In genomic region chr11:2411446-2412305, GRCh38 we compare ENCODE assay signal across 20 cellular contexts. TPM values are rescaled to one million over a fixed set of nuclear protein-coding genes. Genes with fewer than 3 reads are reported as not detected.
A peak's percentile ranks its signal among the peaks of the same experiment; 100 is the strongest.
DNase-seq lines count a peak whose midpoint lies in the region; ATAC-seq, FAIRE-seq and TF ChIP-seq lines count a peak whose summit lies in the region.
"Had no signal": no experiment of that assay in that cellular context is flagged by ENCODE, and none has a peak within 500 bp of the region (broad histone marks: within the 10 kb centered on the region; RNA-seq: fewer than 3 reads in every experiment).

No MANE protein-coding gene starts in this region.

- no TSS peak for BruUV-seq in HepG2 (replicated peaks; lab: Mats Ljungman, UMichigan)

- CTCF ChIA-PET in HepG2 (lab: Yijun Ruan, JAX; ENCODE audit: low intra/inter-chr PET ratio, low total read pairs): no interaction called here

- TF ChIP-seq EP300 in HepG2 (IDR thresholded peaks at IDR 0.05; ENCODE audit: low read depth in 2 of 2, low read length in 2 of 2) (no peak), HepG2 (CRISPR knock-in tag; IDR thresholded peaks at IDR 0.05; ENCODE audit: borderline replicate concordance) (no peak)

- H2BK120ac ChIP-seq in mesenchymal stem cell (ENCODE audit: low read depth, low read length) (no peak overlapping the region), neuronal stem cell (ENCODE audit: low read depth, low read length) (peak overlapping the region; percentile 72)

- no peak for TF ChIP-seq POLR2A in HepG2 (IDR thresholded peaks at IDR 0.05; ENCODE audit: insufficient read depth in 1 of 2, low read depth in 2 of 2, low read length in 2 of 2)
- no peak for TF ChIP-seq POLR2A in right lobe of liver (IDR thresholded peaks at IDR 0.05)

- H4K91ac ChIP-seq in mesenchymal stem cell (ENCODE audit: low read length) (peak overlapping the region; percentile 76), neuronal stem cell (ENCODE audit: low read depth, low read length, poor library complexity) (no peak overlapping the region)

- in situ Hi-C loops in HepG2 (cut with HindIII; ENCODE audit: extremely low pct_ligation_motif_present, low pct_unique_long_range_greater_than_20kb): no loop called here

- H3K4me2 ChIP-seq in HepG2 (ENCODE audit: low read depth, low read length) (0 out of 2 replicates have a peak overlapping the region, but pooled peaks have one; percentile 5), mesenchymal stem cell (ENCODE audit: low read length, poor library complexity, severe bottlenecking) (no peak overlapping the region), neuronal stem cell (ENCODE audit: insufficient read depth, low read length, poor library complexity, severe bottlenecking) (no peak overlapping the region), hepatocyte (no peak overlapping the region)
- H3K4me2 ChIP-seq: GM23338 had no signal

- H4K8ac ChIP-seq in mesenchymal stem cell (ENCODE audit: low read length): no peak overlapping the region
- no peak overlapping the region for H4K8ac ChIP-seq in neuronal stem cell (ENCODE audit: low read depth, low read length)

- no peak overlapping the region for H3K23ac ChIP-seq in mesenchymal stem cell (ENCODE audit: low read length in 2 of 2)
- peak overlapping the region; percentile 31 for H3K23ac ChIP-seq in neuronal stem cell (ENCODE audit: low read depth, low read length, poor library complexity)

- H3K27me3 ChIP-seq in HepG2 (ENCODE audit: control insufficient read depth in 1 of 2, insufficient read depth in 2 of 2, low read length in 2 of 2): no peaks in the 10 kb centered on the region; a peak in 1 of 5 replicates
- H3K27me3 ChIP-seq in right lobe of liver: no peaks in the 10 kb centered on the region
- peaks cover 40 to 49% of the 10 kb centered on the region in 2 experiments for H3K27me3 ChIP-seq in mesenchymal stem cell (ENCODE audit: control insufficient read depth in 1 of 2, insufficient read depth in 1 of 2, low read length in 2 of 2)
- no peaks in the 10 kb centered on the region for H3K27me3 ChIP-seq in neuronal stem cell (ENCODE audit: control insufficient read depth in 3 of 3, insufficient read depth in 3 of 3, low read depth in 1 of 3, low read length in 3 of 3)
- no peaks in the 10 kb centered on the region for H3K27me3 ChIP-seq in hepatocyte

- H3K9me3 ChIP-seq in HepG2 (ENCODE audit: low read length) (no peaks in the 10 kb centered on the region), right lobe of liver (no peaks in the 10 kb centered on the region), mesenchymal stem cell (ENCODE audit: control insufficient read depth, low read length) (no peaks in the 10 kb centered on the region), neuronal stem cell (replicated peaks in 1 of 2; ENCODE audit: control insufficient read depth in 2 of 2, insufficient read depth in 1 of 2, low read depth in 1 of 2, low read length in 2 of 2) (no peaks in the 10 kb centered on the region), hepatocyte (ENCODE audit: low read depth) (no peaks in the 10 kb centered on the region)
- H3K9me3 ChIP-seq: BLaER1 had no signal

- 90% methylated on average over 23 of the region's 30 CpGs for WGBS in HepG2 (ENCODE audit: low lambda C conversion rate)
- 67% methylated on average over 1 of the region's 30 CpGs for WGBS in right lobe of liver (ENCODE audit: insufficient coverage, low coverage, low lambda C conversion rate, missing lambda C conversion rate)
- 87% methylated on average over 30 of the region's 30 CpGs for WGBS in mesenchymal stem cell
- no CpG with 5 or more reads among the region's 30 CpGs for WGBS in neuronal stem cell (ENCODE audit: extremely low coverage in 2 of 2, insufficient read length in 2 of 2, insufficient replicate concordance in 1 of 2), 2 donors
- WGBS in hepatocyte (ENCODE audit: low lambda C conversion rate, missing lambda C conversion rate): 86% methylated on average over 30 of the region's 30 CpGs

- no peak for FAIRE-seq in HepG2 (lab: Jason Lieb, UNC)
- FAIRE-seq: H54 had no signal

- H3K4me1 ChIP-seq in HepG2 (ENCODE audit: insufficient read depth, low read length) (peaks cover 58% of the 10 kb centered on the region), right lobe of liver (no peaks in the 10 kb centered on the region), mesenchymal stem cell (ENCODE audit: control insufficient read depth, insufficient read depth, low read depth, low read length) (no peaks in the 10 kb centered on the region), neuronal stem cell (ENCODE audit: control insufficient read depth in 2 of 2, insufficient read depth in 1 of 2, low read depth in 1 of 2, low read length in 2 of 2) (peaks cover 0 to 9% of the 10 kb centered on the region in 2 donors), hepatocyte (ENCODE audit: insufficient read depth) (peaks cover 21% of the 10 kb centered on the region)

- H4K20me1 ChIP-seq in HepG2 (ENCODE audit: insufficient read depth, low read length) (no peaks in the 10 kb centered on the region), hepatocyte (ENCODE audit: insufficient read depth, poor library complexity, severe bottlenecking) (no peaks in the 10 kb centered on the region)
- H4K20me1 ChIP-seq: BLaER1 had no signal

- H3K79me2 ChIP-seq in HepG2 (ENCODE audit: insufficient read depth, low read length) (no peaks in the 10 kb centered on the region), hepatocyte (no peaks in the 10 kb centered on the region)

- ATAC-seq in HepG2 (no peak), right lobe of liver (no peak)
- ATAC-seq: GM23338 had no signal

- H2BK12ac ChIP-seq in mesenchymal stem cell (ENCODE audit: low read length in 2 of 2) (no peak overlapping the region), neuronal stem cell (ENCODE audit: low read length) (peak overlapping the region; percentile 84)

- H3K9ac ChIP-seq in HepG2 (ENCODE audit: insufficient read depth, low read depth, low read length) (peak overlapping the region; percentile 11; the same call in 1 of the 2 replicates), mesenchymal stem cell (ENCODE audit: low read length) (no peak overlapping the region), neuronal stem cell (ENCODE audit: low read depth, low read length, poor library complexity) (no peak overlapping the region)
- H3K9ac ChIP-seq: BLaER1 had no signal

- H3K14ac ChIP-seq in mesenchymal stem cell (ENCODE audit: low read length in 2 of 2): no peak overlapping the region
- peak overlapping the region; percentile 71 for H3K14ac ChIP-seq in neuronal stem cell (ENCODE audit: low read length)

- H3K4me3 ChIP-seq in HepG2 (replicated peaks in 1 of 3; ENCODE audit: insufficient read depth in 1 of 3, low read depth in 2 of 3, low read length in 3 of 3): no peak overlapping the region
- no peak overlapping the region for H3K4me3 ChIP-seq in right lobe of liver
- no peak overlapping the region for H3K4me3 ChIP-seq in mesenchymal stem cell (ENCODE audit: insufficient read depth in 1 of 2, low read depth in 1 of 2, low read length in 2 of 2)
- H3K4me3 ChIP-seq in neuronal stem cell (ENCODE audit: low read length in 2 of 2): no peak overlapping the region
- no peak overlapping the region for H3K4me3 ChIP-seq in hepatocyte
- H3K4me3 ChIP-seq: BLaER1, GM23338 had no signal

- no peak for TF ChIP-seq RAD21 in HepG2 (CRISPR knock-in tag; IDR thresholded peaks at IDR 0.05)

- no peak overlapping the region for H2AFZ ChIP-seq in HepG2 (ENCODE audit: low read length)
- no peak overlapping the region for H2AFZ ChIP-seq in mesenchymal stem cell (ENCODE audit: low read depth, low read length)
- peak overlapping the region; percentile 45 for H2AFZ ChIP-seq in neuronal stem cell (ENCODE audit: low read length)
- no peak overlapping the region for H2AFZ ChIP-seq in hepatocyte
- H2AFZ ChIP-seq: GM23338 had no signal

- H2BK15ac ChIP-seq in mesenchymal stem cell (ENCODE audit: low read depth, poor library complexity, severe bottlenecking) (no peak overlapping the region), neuronal stem cell (ENCODE audit: low read length) (peak overlapping the region; percentile 98)

- intact Hi-C loops in HepG2 (cut with micrococcal nuclease; ENCODE audit: unreplicated experiment): no loop called here
- intact Hi-C loops in right lobe of liver (cut with DNase I): no loop called here

- TF ChIP-seq CTCF in HepG2 (CRISPR knock-in tag; IDR thresholded peaks at IDR 0.05): no peak
- no peak for TF ChIP-seq CTCF in right lobe of liver (IDR thresholded peaks at IDR 0.05)
- no peak for TF ChIP-seq CTCF in hepatocyte (IDR thresholded peaks at IDR 0.05; ENCODE audit: poor library complexity)

- no peak overlapping the region for H3K4ac ChIP-seq in mesenchymal stem cell (ENCODE audit: low read depth in 1 of 2, low read length in 2 of 2)
- H3K4ac ChIP-seq in neuronal stem cell (ENCODE audit: low read length): peak overlapping the region; percentile 76

- H2AK5ac ChIP-seq in mesenchymal stem cell (ENCODE audit: low read length, severe bottlenecking): no peak overlapping the region
- H2AK5ac ChIP-seq in neuronal stem cell (ENCODE audit: low read depth, low read length): peak overlapping the region; percentile 88

- H3K79me1 ChIP-seq in mesenchymal stem cell (replicated peaks; ENCODE audit: low read length, poor library complexity, severe bottlenecking) (no peaks in the 10 kb centered on the region), neuronal stem cell (ENCODE audit: low read depth, low read length) (no peaks in the 10 kb centered on the region)

- H3K9me2 ChIP-seq in hepatocyte (replicated peaks; ENCODE audit: insufficient read depth): no peaks in the 10 kb centered on the region

- H3K18ac ChIP-seq in mesenchymal stem cell (ENCODE audit: low read depth in 1 of 2, low read length in 2 of 2): no peak overlapping the region
- H3K18ac ChIP-seq in neuronal stem cell (ENCODE audit: low read length): peak overlapping the region; percentile 64

- no peak overlapping the region for H3K27ac ChIP-seq in HepG2 (ENCODE audit: extremely low read length, insufficient read depth, low read length)
- no peak overlapping the region for H3K27ac ChIP-seq in right lobe of liver
- H3K27ac ChIP-seq in mesenchymal stem cell (ENCODE audit: low read length, poor library complexity, severe bottlenecking): no peak overlapping the region
- no peak overlapping the region for H3K27ac ChIP-seq in neuronal stem cell (replicated peaks; ENCODE audit: low read length)
- H3K27ac ChIP-seq in hepatocyte: no peak overlapping the region
- H3K27ac ChIP-seq: BLaER1 had no signal

- no peak overlapping the region for H2BK5ac ChIP-seq in mesenchymal stem cell (ENCODE audit: low read depth, low read length, poor library complexity, severe bottlenecking)
- H2BK5ac ChIP-seq in neuronal stem cell (ENCODE audit: low read length): peak overlapping the region; percentile 87

- POLR2A ChIA-PET in HepG2 (lab: Yijun Ruan, JAX): interaction anchor here (5.7 kb wide), 1 partner anchor 11 kb away, joined by 49 read pairs; the partner anchor contains the start of gene TSSC4

- H3K36me3 ChIP-seq in HepG2 (replicated peaks in 1 of 2; ENCODE audit: control insufficient read depth in 1 of 2, insufficient read depth in 2 of 2, low read length in 2 of 2): no peaks in the 10 kb centered on the region
- H3K36me3 ChIP-seq in right lobe of liver: no peaks in the 10 kb centered on the region
- H3K36me3 ChIP-seq in mesenchymal stem cell (ENCODE audit: control insufficient read depth in 1 of 2, insufficient read depth in 2 of 2, low read depth in 1 of 2, low read length in 2 of 2): no peaks in the 10 kb centered on the region
- no peaks in the 10 kb centered on the region for H3K36me3 ChIP-seq in neuronal stem cell (replicated peaks in 1 of 2; ENCODE audit: control insufficient read depth in 2 of 2, insufficient read depth in 2 of 2, low read length in 2 of 2)
- no peaks in the 10 kb centered on the region for H3K36me3 ChIP-seq in hepatocyte (replicated peaks; ENCODE audit: insufficient read depth, low read depth)
- H3K36me3 ChIP-seq: BLaER1 had no signal

- no peak for DNase-seq in HepG2 (ENCODE audit: low spot score)
- DNase-seq in right lobe of liver: no peak
- no peak for DNase-seq in mesenchymal stem cell
- no peak for DNase-seq in neuronal stem cell (ENCODE audit: low spot score)
- no peak for DNase-seq in islet precursor cell
- DNase-seq in hepatocyte (ENCODE audit: low spot score): no peak
- no peak for DNase-seq in central memory CD4-positive, alpha-beta T cell
- DNase-seq: 8988T; CD4-positive, alpha-beta memory T cell; DMS153; DMS79; GDM1; HCEC 1CT had no signal

RNA-seq across cellular contexts. Expression of gene TSSC4, which starts 11.1 kb away (rescaled TPM):
- total RNA-seq in HepG2 (2016; rRNA removed; fragmentation: Illumina TruSeq; extraction: Trizol) (51.5 and 58.6 TPM in 2 replicates), right lobe of liver (10 to 100 TPM; 17.6 to 27.0 (median 19.5) TPM), hepatocyte (31.4 and 33.8 TPM in 2 replicates)
- 48.9 and 55.7 TPM in 2 replicates for total RNA-seq in HepG2 (2016; cell fraction: cytosol; rRNA removed; fragmentation: Illumina TruSeq; extraction: Trizol; ENCODE audit: low read depth)
- total RNA-seq in HepG2 (2016; cell fraction: insoluble cytoplasmic fraction; rRNA removed; fragmentation: Illumina TruSeq; extraction: Trizol): 51.6 and 61.0 TPM in 2 replicates
- total RNA-seq in HepG2 (2016; cell fraction: membrane; rRNA removed; fragmentation: Illumina TruSeq; extraction: Trizol): 52.4 and 71.0 TPM in 2 replicates
- 29.5 and 34.5 TPM in 2 replicates for total RNA-seq in HepG2 (2016; cell fraction: nucleus; rRNA removed; fragmentation: Illumina TruSeq; extraction: Trizol)
- polyA plus RNA-seq in HepG2 (2011; rRNA removed) (16.2 and 20.5 TPM in 2 replicates), hepatocyte (68.5 and 85.4 TPM in 2 replicates)
- polyA plus RNA-seq in HepG2 (2011; cell fraction: cytosol; rRNA removed): 13.8 and 24.4 TPM in 2 replicates
- 33.5 and 35.1 TPM in 2 replicates for polyA plus RNA-seq in HepG2 (2011; cell fraction: nucleus; rRNA removed)
- polyA plus RNA-seq in HepG2 (2012): 17.3 and 21.8 TPM in 2 replicates
- polyA plus RNA-seq in HepG2 (2016; cell fraction: cytosol; fragmentation: Illumina TruSeq; extraction: Trizol; ENCODE audit: low read depth): 29.9 and 32.8 TPM in 2 replicates
- polyA plus RNA-seq in HepG2 (2016; cell fraction: insoluble cytoplasmic fraction; fragmentation: Illumina TruSeq; extraction: Trizol; ENCODE audit: low read depth): 34.6 and 35.0 TPM in 2 replicates
- polyA plus RNA-seq in HepG2 (2016; cell fraction: membrane; fragmentation: Illumina TruSeq; extraction: Trizol; ENCODE audit: low read depth): 34.0 and 36.0 TPM in 2 replicates
- polyA plus RNA-seq in HepG2 (2016; cell fraction: nucleus; fragmentation: Illumina TruSeq; extraction: Trizol; ENCODE audit: insufficient read depth, low read depth): 42.1 and 44.0 TPM in 2 replicates
- 19.1 and 32.1 TPM in 2 replicates for polyA minus RNA-seq in HepG2 (2011; rRNA and poly(A)+ RNA removed; ENCODE audit: low replicate concordance)
- 12.8 and 15.7 TPM in 2 replicates for polyA minus RNA-seq in HepG2 (2011; cell fraction: cytosol; rRNA and poly(A)+ RNA removed)
- polyA minus RNA-seq in HepG2 (2011; cell fraction: nucleus; rRNA and poly(A)+ RNA removed): 26.6 and 27.8 TPM in 2 replicates
- 69.3 TPM for polyA plus RNA-seq in mesenchymal stem cell (2013, experiment 1 of 2)
- 73.7 TPM for polyA plus RNA-seq in mesenchymal stem cell (2013, experiment 2 of 2)
- polyA plus RNA-seq in neuronal stem cell (2013, experiment 1 of 2): 50.8 TPM
- polyA plus RNA-seq in neuronal stem cell (2013, experiment 2 of 2): 54.1 TPM

RNA-seq across cellular contexts. Expression of gene TRPM5, which starts 32.6 kb away (rescaled TPM):
- not detected in 2 replicates for total RNA-seq in HepG2 (2016; rRNA removed; fragmentation: Illumina TruSeq; extraction: Trizol)
- not detected in 2 replicates for total RNA-seq in HepG2 (2016; cell fraction: cytosol; rRNA removed; fragmentation: Illumina TruSeq; extraction: Trizol; ENCODE audit: low read depth)
- total RNA-seq in HepG2 (2016; cell fraction: insoluble cytoplasmic fraction; rRNA removed; fragmentation: Illumina TruSeq; extraction: Trizol): not detected in 2 replicates
- not detected in 2 replicates for total RNA-seq in HepG2 (2016; cell fraction: membrane; rRNA removed; fragmentation: Illumina TruSeq; extraction: Trizol)
- not detected in 2 replicates for total RNA-seq in HepG2 (2016; cell fraction: nucleus; rRNA removed; fragmentation: Illumina TruSeq; extraction: Trizol)
- 0.05 and 0.12 TPM in 2 replicates for polyA plus RNA-seq in HepG2 (2011; rRNA removed)
- 0.01 and 0.05 TPM in 2 replicates for polyA plus RNA-seq in HepG2 (2011; cell fraction: cytosol; rRNA removed)
- polyA plus RNA-seq in HepG2 (2011; cell fraction: nucleus; rRNA removed): 0.69 and 1.1 TPM in 2 replicates
- polyA plus RNA-seq in HepG2 (2012): 0.08 and 0.16 TPM in 2 replicates
- not detected in 2 replicates for polyA plus RNA-seq in HepG2 (2016; cell fraction: cytosol; fragmentation: Illumina TruSeq; extraction: Trizol; ENCODE audit: low read depth)
- not detected in 2 replicates for polyA plus RNA-seq in HepG2 (2016; cell fraction: insoluble cytoplasmic fraction; fragmentation: Illumina TruSeq; extraction: Trizol; ENCODE audit: low read depth)
- polyA plus RNA-seq in HepG2 (2016; cell fraction: membrane; fragmentation: Illumina TruSeq; extraction: Trizol; ENCODE audit: low read depth): not detected in 2 replicates
- polyA plus RNA-seq in HepG2 (2016; cell fraction: nucleus; fragmentation: Illumina TruSeq; extraction: Trizol; ENCODE audit: insufficient read depth, low read depth): not detected in 2 replicates
- polyA minus RNA-seq in HepG2 (2011; rRNA and poly(A)+ RNA removed; ENCODE audit: low replicate concordance): 0.05 and 0.06 TPM in 2 replicates
- not detected in 2 replicates for polyA minus RNA-seq in HepG2 (2011; cell fraction: cytosol; rRNA and poly(A)+ RNA removed)
- 0.13 and 0.25 TPM in 2 replicates for polyA minus RNA-seq in HepG2 (2011; cell fraction: nucleus; rRNA and poly(A)+ RNA removed)
- not detected for total RNA-seq in right lobe of liver
- not detected for polyA plus RNA-seq in mesenchymal stem cell (2013, experiment 1 of 2)
- not detected for polyA plus RNA-seq in mesenchymal stem cell (2013, experiment 2 of 2)
- polyA plus RNA-seq in neuronal stem cell (2013, experiment 1 of 2): 0.01 TPM
- polyA plus RNA-seq in neuronal stem cell (2013, experiment 2 of 2): 0.01 TPM
- total RNA-seq in hepatocyte: 0.07 and 0.32 TPM in 2 replicates
- 0.13 and 0.36 TPM in 2 replicates for polyA plus RNA-seq in hepatocyte
- total RNA-seq: A673, GM23338 had no signal
- polyA plus RNA-seq: AG04450; CD14-positive monocyte; CD4-positive, alpha-beta memory T cell; GM23338 had no signal

RNA-seq across cellular contexts. Expression of gene KCNQ1, which starts 33.1 kb away (rescaled TPM):
- total RNA-seq in HepG2 (2016; rRNA removed; fragmentation: Illumina TruSeq; extraction: Trizol) (0.02 TPM in 1 of 2 replicates, not detected in the other), right lobe of liver (1 to 10 TPM in 4 of 6 experiments, under 1 TPM in 2; 0.61 to 2.4 (median 1.8) TPM), hepatocyte (1.8 and 4.0 TPM in 2 replicates)
- total RNA-seq in HepG2 (2016; cell fraction: cytosol; rRNA removed; fragmentation: Illumina TruSeq; extraction: Trizol; ENCODE audit: low read depth): not detected in 2 replicates
- not detected in 2 replicates for total RNA-seq in HepG2 (2016; cell fraction: insoluble cytoplasmic fraction; rRNA removed; fragmentation: Illumina TruSeq; extraction: Trizol)
- not detected in 2 replicates for total RNA-seq in HepG2 (2016; cell fraction: membrane; rRNA removed; fragmentation: Illumina TruSeq; extraction: Trizol)
- total RNA-seq in HepG2 (2016; cell fraction: nucleus; rRNA removed; fragmentation: Illumina TruSeq; extraction: Trizol): not detected in 2 replicates
- polyA plus RNA-seq in HepG2 (2011; rRNA removed) (0.08 and 0.13 TPM in 2 replicates), hepatocyte (4.9 and 6.4 TPM in 2 replicates)
- 0.01 TPM in 1 of 2 replicates, not detected in the other for polyA plus RNA-seq in HepG2 (2011; cell fraction: cytosol; rRNA removed)
- polyA plus RNA-seq in HepG2 (2011; cell fraction: nucleus; rRNA removed): 0.09 TPM in 1 of 2 replicates, not detected in the other
- not detected in 2 replicates for polyA plus RNA-seq in HepG2 (2012)
- not detected in 2 replicates for polyA plus RNA-seq in HepG2 (2016; cell fraction: cytosol; fragmentation: Illumina TruSeq; extraction: Trizol; ENCODE audit: low read depth)
- not detected in 2 replicates for polyA plus RNA-seq in HepG2 (2016; cell fraction: insoluble cytoplasmic fraction; fragmentation: Illumina TruSeq; extraction: Trizol; ENCODE audit: low read depth)
- not detected in 2 replicates for polyA plus RNA-seq in HepG2 (2016; cell fraction: membrane; fragmentation: Illumina TruSeq; extraction: Trizol; ENCODE audit: low read depth)
- not detected in 2 replicates for polyA plus RNA-seq in HepG2 (2016; cell fraction: nucleus; fragmentation: Illumina TruSeq; extraction: Trizol; ENCODE audit: insufficient read depth, low read depth)
- polyA minus RNA-seq in HepG2 (2011; rRNA and poly(A)+ RNA removed; ENCODE audit: low replicate concordance): 0.06 and 1.8 TPM in 2 replicates
- not detected in 2 replicates for polyA minus RNA-seq in HepG2 (2011; cell fraction: cytosol; rRNA and poly(A)+ RNA removed)
- polyA minus RNA-seq in HepG2 (2011; cell fraction: nucleus; rRNA and poly(A)+ RNA removed): 0.26 TPM in 1 of 2 replicates, not detected in the other
- polyA plus RNA-seq in mesenchymal stem cell (2013, experiment 1 of 2): 0.03 TPM
- polyA plus RNA-seq in mesenchymal stem cell (2013, experiment 2 of 2): 0.03 TPM
- 1.2 TPM for polyA plus RNA-seq in neuronal stem cell (2013, experiment 1 of 2)
- 1.1 TPM for polyA plus RNA-seq in neuronal stem cell (2013, experiment 2 of 2)
- total RNA-seq: A673, Daoy had no signal
- polyA plus RNA-seq: AG04450 had no signal

RNA-seq across cellular contexts. Expression of gene CD81, which starts 34.6 kb away (rescaled TPM):
- total RNA-seq in HepG2 (2016; rRNA removed; fragmentation: Illumina TruSeq; extraction: Trizol): not detected in 2 replicates
- not detected in 2 replicates for total RNA-seq in HepG2 (2016; cell fraction: cytosol; rRNA removed; fragmentation: Illumina TruSeq; extraction: Trizol; ENCODE audit: low read depth)
- not detected in 2 replicates for total RNA-seq in HepG2 (2016; cell fraction: insoluble cytoplasmic fraction; rRNA removed; fragmentation: Illumina TruSeq; extraction: Trizol)
- total RNA-seq in HepG2 (2016; cell fraction: membrane; rRNA removed; fragmentation: Illumina TruSeq; extraction: Trizol): not detected in 2 replicates
- total RNA-seq in HepG2 (2016; cell fraction: nucleus; rRNA removed; fragmentation: Illumina TruSeq; extraction: Trizol): not detected in 2 replicates
- polyA plus RNA-seq in HepG2 (2011; rRNA removed): not detected in 2 replicates
- polyA plus RNA-seq in HepG2 (2011; cell fraction: cytosol; rRNA removed): 0.05 TPM in 2 replicates
- 0.26 TPM in 1 of 2 replicates, not detected in the other for polyA plus RNA-seq in HepG2 (2011; cell fraction: nucleus; rRNA removed)
- not detected in 2 replicates for polyA plus RNA-seq in HepG2 (2012)
- not detected in 2 replicates for polyA plus RNA-seq in HepG2 (2016; cell fraction: cytosol; fragmentation: Illumina TruSeq; extraction: Trizol; ENCODE audit: low read depth)
- polyA plus RNA-seq in HepG2 (2016; cell fraction: insoluble cytoplasmic fraction; fragmentation: Illumina TruSeq; extraction: Trizol; ENCODE audit: low read depth): not detected in 2 replicates
- polyA plus RNA-seq in HepG2 (2016; cell fraction: membrane; fragmentation: Illumina TruSeq; extraction: Trizol; ENCODE audit: low read depth): not detected in 2 replicates
- polyA plus RNA-seq in HepG2 (2016; cell fraction: nucleus; fragmentation: Illumina TruSeq; extraction: Trizol; ENCODE audit: insufficient read depth, low read depth): not detected in 2 replicates
- polyA minus RNA-seq in HepG2 (2011; rRNA and poly(A)+ RNA removed; ENCODE audit: low replicate concordance): 0.72 and 103 TPM in 2 replicates
- 0.70 TPM in 1 of 2 replicates, not detected in the other for polyA minus RNA-seq in HepG2 (2011; cell fraction: cytosol; rRNA and poly(A)+ RNA removed)
- polyA minus RNA-seq in HepG2 (2011; cell fraction: nucleus; rRNA and poly(A)+ RNA removed): 0.52 TPM in 1 of 2 replicates, not detected in the other
- total RNA-seq in right lobe of liver: 100 to 1,000 TPM; 433 to 721 (median 528) TPM
- polyA plus RNA-seq in mesenchymal stem cell (2013, experiment 1 of 2): 422 TPM
- 433 TPM for polyA plus RNA-seq in mesenchymal stem cell (2013, experiment 2 of 2)
- 200 TPM for polyA plus RNA-seq in neuronal stem cell (2013, experiment 1 of 2)
- polyA plus RNA-seq in neuronal stem cell (2013, experiment 2 of 2): 195 TPM
- 216 and 233 TPM in 2 replicates for total RNA-seq in hepatocyte
- 471 and 472 TPM in 2 replicates for polyA plus RNA-seq in hepatocyte
